ENCODE assay signal across 8 cellular contexts in genomic region chr22:29470159-29470855, GRCh38. TPM values are rescaled to one million over a fixed set of nuclear protein-coding genes. Genes with fewer than 3 reads are reported as not detected.
DNase-seq lines count a peak whose midpoint lies in the region; ATAC-seq and TF ChIP-seq lines count a peak whose summit lies in the region.

No MANE protein-coding gene starts in this region.

- no peaks in the 10 kb centered on the region for H3K36me3 ChIP-seq in SK-N-SH (replicated peaks in 1 of 2; ENCODE audit: control insufficient read depth in 1 of 2, insufficient read depth in 2 of 2, low read length in 1 of 2)
- no peaks in the 10 kb centered on the region for H3K36me3 ChIP-seq in esophagus squamous epithelium
- no peaks in the 10 kb centered on the region for H3K36me3 ChIP-seq in neural cell (ENCODE audit: insufficient read depth, low read length)

- no peak for ATAC-seq in SK-N-SH treated with all-trans-retinoic acid at 6 μM for 48 hours
- peak; percentile 96 for ATAC-seq in stimulated activated naive CD8-positive, alpha-beta T cell treated with anti-CD3 and anti-CD28 coated beads, Interleukin-15, amount 100 ng/mL, for 72 hours
- ATAC-seq in HG02623 (IDR thresholded peaks at IDR 0.05; ENCODE audit: unreplicated experiment), result no peak

- peaks cover 53% of the 10 kb centered on the region for H3K27me3 Mint-ChIP-seq in stimulated activated naive CD8-positive, alpha-beta T cell treated with anti-CD3 and anti-CD28 coated beads, Interleukin-15, amount 100 ng/mL, for 72 hours

- no peaks in the 10 kb centered on the region for H3K9me3 ChIP-seq in SK-N-SH
- H3K9me3 ChIP-seq in esophagus squamous epithelium, result no peaks in the 10 kb centered on the region
- H3K9me3 ChIP-seq in neural cell (ENCODE audit: low read length), result no peaks in the 10 kb centered on the region

- H3K27me3 ChIP-seq in SK-N-SH (ENCODE audit: insufficient read depth) (no peaks in the 10 kb centered on the region), esophagus squamous epithelium (peaks cover 0 to 64% (median 0%) of the 10 kb centered on the region in 4 donors), neural cell (ENCODE audit: insufficient read depth, low read depth, low read length) (peaks cover 22% of the 10 kb centered on the region)

- DNase-seq in SK-N-SH (peak; percentile 70), NCI-H69 (lab: John Stamatoyannopoulos, UW) (peak; percentile 91), esophagus squamous epithelium (lab: John Stamatoyannopoulos, UW) (no peak)
- peak; percentile 76 for DNase-seq in activated T-cell treated with anti-CD3 and anti-CD28 coated beads, Interleukin-2, amount 50 U/mL, for 1 hour
- DNase-seq in stimulated activated naive CD8-positive, alpha-beta T cell treated with anti-CD3 and anti-CD28 coated beads, Interleukin-15, amount 100 ng/mL, for 72 hours, result peak; percentile 70 to 74

- H3F3A ChIP-seq in SK-N-SH (replicated peaks; ENCODE audit: insufficient read depth), result no peaks in the 10 kb centered on the region
- H3F3A ChIP-seq in neural cell (ENCODE audit: insufficient read depth, low read length, poor library complexity, severe bottlenecking), result no peaks in the 10 kb centered on the region

- H3K4me3 ChIP-seq in SK-N-SH (ENCODE audit: low read depth in 2 of 2, low read length in 1 of 2) (no peak overlapping the region), esophagus squamous epithelium (peak overlapping the region; percentile 13 to 63 (median 22)), neural cell (ENCODE audit: low read length) (peak overlapping the region; percentile 63)

- H3K79me2 ChIP-seq in SK-N-SH (ENCODE audit: insufficient read depth) (no peaks in the 10 kb centered on the region), neural cell (replicated peaks; ENCODE audit: insufficient read depth, low read length) (no peaks in the 10 kb centered on the region)

- H3K4me1 ChIP-seq in SK-N-SH (ENCODE audit: control insufficient read depth in 1 of 2, insufficient read depth in 2 of 2, low read depth in 1 of 2, low read length in 1 of 2) (no peaks in the 10 kb centered on the region), esophagus squamous epithelium (peaks cover 6 to 12% (median 9%) of the 10 kb centered on the region in 3 donors)

- TF ChIP-seq CTCF in SK-N-SH (IDR thresholded peaks at IDR 0.05) (peak; percentile 56), esophagus squamous epithelium (IDR thresholded peaks at IDR 0.05) (peak; percentile 75 to 94 (median 83)), neural cell (IDR thresholded peaks at IDR 0.05; ENCODE audit: poor library complexity, severe bottlenecking) (peak; percentile 86)

- POLR2A ChIA-PET in SK-N-SH (lab: Yijun Ruan, JAX), result interaction anchor here (1.5 kb wide), 1 partner anchor 10 kb away, joined by 5 read pairs; no protein-coding TSS in a partner anchor

- H4K20me1 ChIP-seq in SK-N-SH (ENCODE audit: insufficient read depth) (no peaks in the 10 kb centered on the region), neural cell (ENCODE audit: insufficient read depth) (no peaks in the 10 kb centered on the region)

- H3K9ac ChIP-seq in SK-N-SH (no peak overlapping the region), neural cell (ENCODE audit: low read length) (peak overlapping the region; percentile 36)

- no peak overlapping the region for H3K4me2 ChIP-seq in SK-N-SH
- no peak overlapping the region for H3K4me2 ChIP-seq in neural cell (ENCODE audit: low read length)

- TF ChIP-seq EP300 in SK-N-SH (IDR thresholded peaks at IDR 0.05; ENCODE audit: borderline replicate concordance in 1 of 2, low read depth in 1 of 2, low read length in 1 of 2) (no peak), neural cell (conservative IDR thresholded peaks at IDR 0.05; ENCODE audit: poor library complexity, severe bottlenecking) (no peak)

- TF ChIP-seq RAD21 in SK-N-SH (IDR thresholded peaks at IDR 0.05; ENCODE audit: low read length) (no peak), neural cell (conservative IDR thresholded peaks at IDR 0.05) (peak; percentile 44)

- no peak for TF ChIP-seq POLR2A in esophagus squamous epithelium (IDR thresholded peaks at IDR 0.05)

- H3K9me2 ChIP-seq in SK-N-SH (no peaks in the 10 kb centered on the region), neural cell (ENCODE audit: insufficient read depth, low read length) (no peaks in the 10 kb centered on the region)

- H3K9me3 Mint-ChIP-seq in stimulated activated naive CD8-positive, alpha-beta T cell treated with anti-CD3 and anti-CD28 coated beads, Interleukin-15, amount 100 ng/mL, for 72 hours, result no peaks in the 10 kb centered on the region

- intact Hi-C loops in esophagus squamous epithelium (cut with DNase I), result no loop called here

- no peak overlapping the region for H3K27ac ChIP-seq in SK-N-SH (ENCODE audit: low read depth in 2 of 2, low read length in 1 of 2)
- H3K27ac ChIP-seq in esophagus squamous epithelium, result no peak overlapping the region
- H3K27ac ChIP-seq in neural cell (ENCODE audit: low read length), result no peak overlapping the region

- CTCF ChIA-PET in SK-N-SH (lab: Yijun Ruan, JAX), result interaction anchor here (0.6 to 2.1 kb wide), 5 partner anchors 10 to 15 kb away, joined by 3 to 12 read pairs (median 3); no protein-coding TSS in a partner anchor

- peak overlapping the region; percentile 56 to 67 for H3K4me3 Mint-ChIP-seq in stimulated activated naive CD8-positive, alpha-beta T cell treated with anti-CD3 and anti-CD28 coated beads, Interleukin-15, amount 100 ng/mL, for 72 hours

- H3K4me1 Mint-ChIP-seq in stimulated activated naive CD8-positive, alpha-beta T cell treated with anti-CD3 and anti-CD28 coated beads, Interleukin-15, amount 100 ng/mL, for 72 hours, result peaks cover 5% of the 10 kb centered on the region

- H2AFZ ChIP-seq in SK-N-SH (ENCODE audit: low read depth), result no peak overlapping the region
- H2AFZ ChIP-seq in neural cell (ENCODE audit: low read depth, low read length), result no peak overlapping the region

- WGBS in SK-N-SH (ENCODE audit: low lambda C conversion rate), result 83% methylated on average over 30 of the region's 54 CpGs
- 39 to 42% methylated on average over 12 to 18 of the region's 54 CpGs for WGBS in esophagus squamous epithelium, 2 donors

- no peak overlapping the region for H3K27ac Mint-ChIP-seq in stimulated activated naive CD8-positive, alpha-beta T cell treated with anti-CD3 and anti-CD28 coated beads, Interleukin-15, amount 100 ng/mL, for 72 hours

TF ChIP-seq in SK-N-SH, 30 proteins besides CTCF, POLR2A, EP300 and RAD21 (continues in another document):
- TF ChIP-seq MXI1 (IDR thresholded peaks at IDR 0.05; ENCODE audit: low read depth, low read length) (no peak), GATA2 (CRISPR knock-in tag; IDR thresholded peaks at IDR 0.05) (no peak), USF1 (IDR thresholded peaks at IDR 0.05; ENCODE audit: borderline replicate concordance, low read depth) (no peak), EZH2phosphoT487 (IDR thresholded peaks at IDR 0.05; ENCODE audit: borderline replicate concordance, low read depth) (no peak), NFIC (IDR thresholded peaks at IDR 0.05; ENCODE audit: borderline replicate concordance) (no peak), RXRA (IDR thresholded peaks at IDR 0.05; ENCODE audit: borderline replicate concordance, low read depth) (no peak)

TF ChIP-seq in SK-N-SH treated with all-trans-retinoic acid at 6 μM for 48 hours, 23 proteins besides CTCF, POLR2A, EP300 and RAD21:
- TF ChIP-seq ARNTL (CRISPR knock-in tag; IDR thresholded peaks at IDR 0.05; ENCODE audit: borderline replicate concordance, low read depth), result no peak
- no peak for TF ChIP-seq ZFP3 (CRISPR knock-in tag; IDR thresholded peaks at IDR 0.05)

TF ChIP-seq in neural cell, 6 proteins besides CTCF, POLR2A, EP300 and RAD21:
- peak; percentile 28 for TF ChIP-seq SMC3 (conservative IDR thresholded peaks at IDR 0.05; ENCODE audit: poor library complexity)
- TF ChIP-seq MXI1 (conservative IDR thresholded peaks at IDR 0.05; ENCODE audit: poor library complexity, severe bottlenecking), result no peak
- TF ChIP-seq POLR2AphosphoS5 (IDR thresholded peaks at IDR 0.05), result no peak
- TF ChIP-seq EZH2 (IDR thresholded peaks at IDR 0.05; ENCODE audit: borderline replicate concordance, insufficient read depth, low read length, poor library complexity, severe bottlenecking), result no peak

RNA-seq across cellular contexts. Expression of gene NEFH, which starts 9.7 kb away (rescaled TPM):
- polyA plus RNA-seq in SK-N-SH (2012; rRNA removed), result 3.5 TPM in 2 replicates
- 4.2 and 4.3 TPM in 2 replicates for polyA plus RNA-seq in SK-N-SH (2012; cell fraction: cytosol; rRNA removed)
- polyA plus RNA-seq in SK-N-SH (2012; cell fraction: nucleus; rRNA removed), result 0.72 and 1.1 TPM in 2 replicates
- total RNA-seq in esophagus squamous epithelium, result under 1 TPM in 2 of 4 donors, not detected in 2; 0.44 to 0.95 TPM
- polyA plus RNA-seq in neural cell, result 0.05 and 0.42 TPM in 2 replicates
- 0.23 and 0.24 TPM in 2 replicates for polyA minus RNA-seq in neural cell

RNA-seq across cellular contexts. Expression of gene RFPL1, which starts 31.9 kb away (rescaled TPM):
- polyA plus RNA-seq in SK-N-SH (2012; rRNA removed), result not detected in 2 replicates
- polyA plus RNA-seq in SK-N-SH (2012; cell fraction: cytosol; rRNA removed), result not detected in 2 replicates
- polyA plus RNA-seq in SK-N-SH (2012; cell fraction: nucleus; rRNA removed), result not detected in 2 replicates
- not detected for total RNA-seq in esophagus squamous epithelium
- not detected in 2 replicates for polyA plus RNA-seq in neural cell
- not detected in 2 replicates for polyA minus RNA-seq in neural cell

Comparison
In these comparisons a context has a peak if more than half of its experiments do, and no peak if none do; other contexts are left out.
1. H3K4me3 ChIP-seq: peak in esophagus squamous epithelium (4 of 4) and neural cell (single experiment); none in SK-N-SH (0 of 2).
2. Peak in every context shown above with its lines, with median percentiles within 50 percentile points of each other: CTCF ChIP-seq.